Comparison of ENCODE assay signal across 9 cellular contexts in genomic region chr19:48994035-48994386, GRCh38. TPM values are rescaled to one million over a fixed set of nuclear protein-coding genes. Genes with fewer than 3 reads are reported as not detected.
DNase-seq lines count a peak whose midpoint lies in the region; ATAC-seq and TF ChIP-seq lines count a peak whose summit lies in the region.
"Had no signal": no experiment of that assay in that cellular context is flagged by ENCODE, and none has a peak within 500 bp of the region (broad histone marks: within the 10 kb centered on the region; RNA-seq: fewer than 3 reads in every experiment).

No MANE protein-coding gene starts in this region.

- peaks cover 49% of the 10 kb centered on the region for H3K4me1 Mint-ChIP-seq in activated naive CD4-positive, alpha-beta T cell treated with anti-CD3 and anti-CD28 coated beads, Interleukin-2, amount 10 ng/mL, durations not matched to agents 7 days and 5 days
- peaks cover 30% of the 10 kb centered on the region for H3K4me1 Mint-ChIP-seq in type B pancreatic cell (ENCODE audit: unreplicated experiment)

- peak overlapping the region; percentile 97 for H3K27ac Mint-ChIP-seq in activated naive CD4-positive, alpha-beta T cell treated with anti-CD3 and anti-CD28 coated beads, Interleukin-2, amount 10 ng/mL, durations not matched to agents 7 days and 5 days
- H3K27ac Mint-ChIP-seq in type B pancreatic cell = peak overlapping the region; percentile 100

- H3K27ac ChIP-seq in lower lobe of right lung = peak overlapping the region; percentile 91

- no peak for TF ChIP-seq CTCF in astrocyte of the spinal cord (IDR thresholded peaks at IDR 0.05; ENCODE audit: low read depth, low read length)
- no peak for TF ChIP-seq CTCF in lower lobe of right lung (IDR thresholded peaks at IDR 0.05)
- no peak for TF ChIP-seq CTCF in type B pancreatic cell (conservative IDR thresholded peaks at IDR 0.05)

- peaks cover 12% of the 10 kb centered on the region for H3K36me3 Mint-ChIP-seq in activated naive CD4-positive, alpha-beta T cell treated with anti-CD3 and anti-CD28 coated beads, Interleukin-2, amount 10 ng/mL, durations not matched to agents 7 days and 5 days
- H3K36me3 Mint-ChIP-seq in type B pancreatic cell = peaks cover 15% of the 10 kb centered on the region

- CTCF ChIA-PET in activated naive CD4-positive, alpha-beta T cell treated with anti-CD3 and anti-CD28 coated beads, Interleukin-2, amount 10 ng/mL, durations not matched to agents 7 days and 5 days (lab: Charles Lee) = interaction anchor here (1.0 to 1.8 kb wide), 15 partner anchors 8 to 206 kb away, joined by 3 to 14 read pairs (median 6); no protein-coding TSS in a partner anchor

- H3K9me3 Mint-ChIP-seq in activated naive CD4-positive, alpha-beta T cell treated with anti-CD3 and anti-CD28 coated beads, Interleukin-2, amount 10 ng/mL, durations not matched to agents 7 days and 5 days = no peaks in the 10 kb centered on the region
- H3K9me3 Mint-ChIP-seq in type B pancreatic cell = no peaks in the 10 kb centered on the region

- in situ Hi-C loops in astrocyte of the spinal cord (cut with HindIII; ENCODE audit: low sequenced_read_pairs) = no loop called here

- peak overlapping the region; percentile 94 for H3K4me3 Mint-ChIP-seq in activated naive CD4-positive, alpha-beta T cell treated with anti-CD3 and anti-CD28 coated beads, Interleukin-2, amount 10 ng/mL, durations not matched to agents 7 days and 5 days
- peak overlapping the region; percentile 99 for H3K4me3 Mint-ChIP-seq in type B pancreatic cell

- DNase-seq in activated naive CD4-positive, alpha-beta T cell treated with anti-CD3 and anti-CD28 coated beads, Interleukin-2, amount 10 ng/mL, durations not matched to agents 7 days and 5 days = no peak
- DNase-seq in activated naive CD4-positive, alpha-beta T cell treated with anti-CD3 and anti-CD28 coated beads, Interleukin-2, amount 50 U/mL, for 16 hours = no peak
- DNase-seq in astrocyte of the spinal cord (ENCODE audit: low read depth, low spot score) (no peak), lower lobe of right lung (no peak), type B pancreatic cell (ENCODE audit: extremely low spot score, unreplicated experiment) (no peak), cerebellum (ENCODE audit: low spot score) (no peak)
- no peak for DNase-seq in NK-92 treated with Interleukin-12 subunit alpha and Interleukin-12 subunit beta, amount 100 ng/mL, for 24 hours (lab: John Stamatoyannopoulos, UW)

- H3K4me1 ChIP-seq in lower lobe of right lung = peaks cover 31% of the 10 kb centered on the region

- peak overlapping the region; percentile 74 for H3K4me3 ChIP-seq in astrocyte of the spinal cord (ENCODE audit: low read depth, low read length)
- H3K4me3 ChIP-seq in lower lobe of right lung = peak overlapping the region; percentile 69

- H3K9me3 ChIP-seq in lower lobe of right lung = no peaks in the 10 kb centered on the region

- intact Hi-C loops in lower lobe of right lung (cut with DNase I) = no loop called here

- no peaks in the 10 kb centered on the region for H3K27me3 ChIP-seq in lower lobe of right lung (ENCODE audit: low read depth)

- ATAC-seq in lower lobe of right lung = no peak
- no peak for ATAC-seq in GM18511 (IDR thresholded peaks at IDR 0.05; ENCODE audit: unreplicated experiment)

- no peaks in the 10 kb centered on the region for H3K27me3 Mint-ChIP-seq in activated naive CD4-positive, alpha-beta T cell treated with anti-CD3 and anti-CD28 coated beads, Interleukin-2, amount 10 ng/mL, durations not matched to agents 7 days and 5 days
- no peaks in the 10 kb centered on the region for H3K27me3 Mint-ChIP-seq in type B pancreatic cell

- H3K36me3 ChIP-seq in lower lobe of right lung = peaks cover 10% of the 10 kb centered on the region

RNA-seq across cellular contexts. Expression of gene RUVBL2, which starts 0.3 kb away (rescaled TPM):
- total RNA-seq in lower lobe of right lung = 45.3 TPM
- 72.6 and 99.5 TPM in 2 replicates for total RNA-seq in type B pancreatic cell (ENCODE audit: low replicate concordance)
- 59.0 TPM for total RNA-seq in cerebellum

RNA-seq across cellular contexts. Expression of gene GYS1, which starts 0.9 kb away (rescaled TPM):
- 24.8 TPM for total RNA-seq in lower lobe of right lung
- total RNA-seq in type B pancreatic cell (ENCODE audit: low replicate concordance) = 62.1 and 64.8 TPM in 2 replicates
- 19.0 TPM for total RNA-seq in cerebellum

RNA-seq across cellular contexts. Expression of gene LHB, which starts 22.9 kb away (rescaled TPM):
- not detected for total RNA-seq in lower lobe of right lung
- total RNA-seq in type B pancreatic cell (ENCODE audit: low replicate concordance) = not detected in 2 replicates
- not detected for total RNA-seq in cerebellum
- total RNA-seq: T-helper 2 cell treated with Interferon-gamma antibody and Interleukin-4, amounts not matched to agents 100 ng/mL and 5 ng/mL, for 36 hours had no signal

RNA-seq across cellular contexts. Expression of gene FTL, which starts 28.9 kb away (rescaled TPM):
- total RNA-seq in lower lobe of right lung = 9,799 TPM
- 1,657 and 2,039 TPM in 2 replicates for total RNA-seq in type B pancreatic cell (ENCODE audit: low replicate concordance)
- 397 TPM for total RNA-seq in cerebellum

RNA-seq across cellular contexts. Expression of gene CGB3, which starts 30.1 kb away (rescaled TPM):
- total RNA-seq in lower lobe of right lung (not detected), type B pancreatic cell (ENCODE audit: low replicate concordance) (6.1 TPM in 1 of 2 replicates, not detected in the other), cerebellum (not detected)
- total RNA-seq: T-helper 2 cell treated with Interferon-gamma antibody and Interleukin-4, amounts not matched to agents 100 ng/mL and 5 ng/mL, for 36 hours had no signal
